ENCODE assay signal across 8 cellular contexts in genomic region chr3:66582721-66583141, GRCh38.
DNase-seq lines count a peak whose midpoint lies in the region; ATAC-seq and TF ChIP-seq lines count a peak whose summit lies in the region.

No MANE protein-coding gene starts in this region.

- CTCF ChIA-PET in CD4-positive, alpha-beta memory T cell (lab: Charles Lee; ENCODE audit: partially characterized antibody) = interaction anchor here (1.6 to 1.7 kb wide), 2 partner anchors 173 to 174 kb away, joined by 3 read pairs; no protein-coding TSS in a partner anchor

- DNase-seq in CD4-positive, alpha-beta memory T cell = peak; percentile 63 to 75 (median 71)
- peak; percentile 54 to 55 for DNase-seq in Kasumi-1 (lab: John Stamatoyannopoulos, UW)
- peak; percentile 54 for DNase-seq in activated T-cell treated with anti-CD3 and anti-CD28 coated beads, Interleukin-2, amount 50 U/mL, for 24 hours
- DNase-seq in stimulated activated CD4-positive, alpha-beta T cell treated with anti-CD3 and anti-CD28 coated beads, Interleukin-15, amount 100 ng/mL, for 24 hours = peak; percentile 38
- DNase-seq in right atrium auricular region (ENCODE audit: low spot score) = no peak
- DNase-seq in DMS 273 treated with DMSO at 0.1 percent for 48 hours (lab: John Stamatoyannopoulos, UW) = no peak
- DNase-seq in cardiac septum (ENCODE audit: low spot score) = no peak

- no peaks in the 10 kb centered on the region for H3K36me3 ChIP-seq in CD4-positive, alpha-beta memory T cell (ENCODE audit: insufficient read depth, low read length)
- H3K36me3 ChIP-seq in right atrium auricular region = no peaks in the 10 kb centered on the region

- no peak overlapping the region for H3K4me3 ChIP-seq in CD4-positive, alpha-beta memory T cell (ENCODE audit: low read length in 2 of 2)
- H3K4me3 ChIP-seq in right atrium auricular region = no peak overlapping the region

- peak overlapping the region in 5 of 8 donors; percentile 27 to 60 (median 47) for H3K4me3 Mint-ChIP-seq in CD4-positive, alpha-beta memory T cell
- H3K4me3 Mint-ChIP-seq in activated T-cell treated with anti-CD3 and anti-CD28 coated beads, Interleukin-2, amount 50 U/mL, for 24 hours = no peak overlapping the region

- no peak for TF ChIP-seq CTCF in right atrium auricular region (IDR thresholded peaks at IDR 0.05)

- peaks cover 21% of the 10 kb centered on the region for H3K4me1 ChIP-seq in CD4-positive, alpha-beta memory T cell (ENCODE audit: insufficient read depth, low read length)
- H3K4me1 ChIP-seq in right atrium auricular region = no peaks in the 10 kb centered on the region

- H3K4me1 Mint-ChIP-seq in CD4-positive, alpha-beta memory T cell = peaks cover 11 to 17% (median 15%) of the 10 kb centered on the region in 4 donors
- peaks cover 15% of the 10 kb centered on the region for H3K4me1 Mint-ChIP-seq in activated T-cell treated with anti-CD3 and anti-CD28 coated beads, Interleukin-2, amount 50 U/mL, for 24 hours (ENCODE audit: low read depth)

- H3K27me3 ChIP-seq in CD4-positive, alpha-beta memory T cell (ENCODE audit: insufficient read depth, low read length) = no peaks in the 10 kb centered on the region
- H3K27me3 ChIP-seq in right atrium auricular region = no peaks in the 10 kb centered on the region

- H3K27ac Mint-ChIP-seq in CD4-positive, alpha-beta memory T cell = no peak overlapping the region
- no peak overlapping the region for H3K27ac Mint-ChIP-seq in activated T-cell treated with anti-CD3 and anti-CD28 coated beads, Interleukin-2, amount 50 U/mL, for 24 hours

- peaks cover 0 to 12% (median 7%) of the 10 kb centered on the region in 8 donors for H3K9me3 Mint-ChIP-seq in CD4-positive, alpha-beta memory T cell
- peaks cover 11% of the 10 kb centered on the region for H3K9me3 Mint-ChIP-seq in activated T-cell treated with anti-CD3 and anti-CD28 coated beads, Interleukin-2, amount 50 U/mL, for 24 hours

- H3K9me3 ChIP-seq in CD4-positive, alpha-beta memory T cell (ENCODE audit: control insufficient read depth in 1 of 2, low read length in 2 of 2) = no peaks in the 10 kb centered on the region
- no peaks in the 10 kb centered on the region for H3K9me3 ChIP-seq in right atrium auricular region

- peaks cover 10 to 17% of the 10 kb centered on the region in 2 donors for H3K27me3 Mint-ChIP-seq in CD4-positive, alpha-beta memory T cell
- H3K27me3 Mint-ChIP-seq in activated T-cell treated with anti-CD3 and anti-CD28 coated beads, Interleukin-2, amount 50 U/mL, for 24 hours = peaks cover 60% of the 10 kb centered on the region

- no peak overlapping the region for H3K27ac ChIP-seq in CD4-positive, alpha-beta memory T cell (ENCODE audit: low read depth, low read length)
- H3K27ac ChIP-seq in right atrium auricular region = no peak overlapping the region

- intact Hi-C loops in CD4-positive, alpha-beta memory T cell (cut with micrococcal nuclease) = loop anchor here (2.0 kb wide), 1 partner anchor 84 kb away; no protein-coding TSS in a partner anchor
- intact Hi-C loops in cardiac septum (cut with DNase I) = no loop called here

- peak; percentile 84 for ATAC-seq in GM21526 (IDR thresholded peaks at IDR 0.05; ENCODE audit: low FRiP score, unreplicated experiment)

- no peaks in the 10 kb centered on the region for H3K36me3 Mint-ChIP-seq in CD4-positive, alpha-beta memory T cell
- H3K36me3 Mint-ChIP-seq in activated T-cell treated with anti-CD3 and anti-CD28 coated beads, Interleukin-2, amount 50 U/mL, for 24 hours (ENCODE audit: low read depth) = no peaks in the 10 kb centered on the region

- POLR2A ChIA-PET in CD4-positive, alpha-beta memory T cell (lab: Charles Lee; ENCODE audit: partially characterized antibody) = interaction anchor here (1.0 to 1.7 kb wide), 3 partner anchors 82 to 189 kb away, joined by 3 to 7 read pairs (median 5); partner anchors contain the start of gene LRIG1

Comparison
In these comparisons a context has a peak if more than half of its experiments do, and no peak if none do; other contexts are left out.
1. DNase-seq: peak in CD4-positive, alpha-beta memory T cell (5 of 5), Kasumi-1 (2 of 2), activated T-cell treated with anti-CD3 and anti-CD28 coated beads, Interleukin-2, amount 50 U/mL, for 24 hours (single experiment) and stimulated activated CD4-positive, alpha-beta T cell treated with anti-CD3 and anti-CD28 coated beads, Interleukin-15, amount 100 ng/mL, for 24 hours (single experiment); none in right atrium auricular region (single experiment), DMS 273 treated with DMSO at 0.1 percent for 48 hours (single experiment) and cardiac septum (single experiment).